16 cellular contexts compared by ENCODE assay signal in the genomic region with DNA sequence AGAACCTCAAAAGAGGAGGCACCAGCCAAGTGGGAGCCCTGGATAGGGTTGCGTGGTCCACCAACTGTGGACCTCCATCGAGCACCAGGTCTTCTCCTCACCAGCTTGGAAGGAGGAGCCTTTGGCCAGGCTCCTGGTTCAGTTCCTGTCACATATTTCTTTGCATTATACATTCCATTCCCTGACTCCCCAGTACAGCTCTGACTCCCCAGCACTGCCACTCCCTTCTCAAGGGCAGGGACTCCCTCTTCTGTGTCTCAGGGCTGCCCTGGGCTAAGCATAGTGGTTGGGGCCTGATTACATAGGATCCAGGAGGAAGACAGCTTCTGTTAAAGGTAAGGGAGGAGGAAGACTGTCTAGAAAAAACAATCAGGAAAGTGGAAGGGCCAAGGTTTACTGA.
DNase-seq lines count a peak whose midpoint lies in the region; ATAC-seq, FAIRE-seq and TF ChIP-seq lines count a peak whose summit lies in the region.
"Had no signal": no experiment of that assay in that cellular context is flagged by ENCODE, and none has a peak within 500 bp of the region (broad histone marks: within the 10 kb centered on the region; RNA-seq: fewer than 3 reads in every experiment).

No MANE protein-coding gene starts in this region.

- CTCF ChIA-PET in IMR-90 (lab: Yijun Ruan, JAX) = no interaction called here
- CTCF ChIA-PET in mammary epithelial cell (lab: Charles Lee; ENCODE audit: low non-redundant PET) = interaction anchor here (0.6 kb wide), 2 partner anchors 8 to 106 kb away, joined by 3 read pairs; no protein-coding TSS in a partner anchor
- CTCF ChIA-PET in HepG2 (lab: Yijun Ruan, JAX; ENCODE audit: low intra/inter-chr PET ratio, low total read pairs) = no interaction called here

- H2BK5ac ChIP-seq in IMR-90 (ENCODE audit: low read depth, low read length, poor library complexity, severe bottlenecking) = peak overlapping the region; percentile 47

- no peak for TF ChIP-seq EP300 in HepG2 (IDR thresholded peaks at IDR 0.05; ENCODE audit: low read depth in 2 of 2, low read length in 2 of 2)
- no peak for TF ChIP-seq EP300 in HepG2 (CRISPR knock-in tag; IDR thresholded peaks at IDR 0.05; ENCODE audit: borderline replicate concordance)

- FAIRE-seq in HepG2 (lab: Jason Lieb, UNC) = no peak

- peak overlapping the region; percentile 81 for H3K14ac ChIP-seq in IMR-90 (replicated peaks; ENCODE audit: low read depth, low read length)

- in situ Hi-C loops in IMR-90 (cut with MboI; ENCODE audit: low sequenced_read_pairs) = no loop called here
- in situ Hi-C loops in mammary epithelial cell (cut with MboI; ENCODE audit: low sequenced_read_pairs in 2 of 2) = no loop called here
- in situ Hi-C loops in HepG2 (cut with HindIII; ENCODE audit: extremely low pct_ligation_motif_present, low pct_unique_long_range_greater_than_20kb) = no loop called here

- H3K4me2 ChIP-seq in IMR-90 (ENCODE audit: low read depth, low read length) (no peak overlapping the region), mammary epithelial cell (ENCODE audit: insufficient read depth, low read depth, low read length) (no peak overlapping the region), HepG2 (ENCODE audit: low read depth, low read length) (peak overlapping the region; percentile 76)

- H4K8ac ChIP-seq in IMR-90 (ENCODE audit: low read depth in 2 of 2, low read length in 2 of 2) = peak overlapping the region; percentile 73 to 81

- TF ChIP-seq POLR2A in IMR-90 (IDR thresholded peaks at IDR 0.05; ENCODE audit: low read depth, low read length) (no peak), HepG2 (IDR thresholded peaks at IDR 0.05; ENCODE audit: insufficient read depth in 1 of 2, low read depth in 2 of 2, low read length in 2 of 2) (no peak)

- H2BK20ac ChIP-seq in IMR-90 (ENCODE audit: low read depth, low read length) = peak overlapping the region; percentile 47

- H3K9me3 ChIP-seq in IMR-90 (ENCODE audit: control insufficient read depth, insufficient read depth, low read length) (no peaks in the 10 kb centered on the region), mammary epithelial cell (replicated peaks; ENCODE audit: insufficient read depth, low read length) (no peaks in the 10 kb centered on the region), HepG2 (ENCODE audit: low read length) (no peaks in the 10 kb centered on the region)
- H3K9me3 ChIP-seq: Caco-2, Peyer's patch had no signal

- peak; percentile 61 for ATAC-seq in IMR-90 (ENCODE audit: low read depth)
- peak; percentile 13 for ATAC-seq in HepG2
- ATAC-seq in GM21717 (IDR thresholded peaks at IDR 0.05; ENCODE audit: unreplicated experiment) = no peak
- ATAC-seq in GM18873 (IDR thresholded peaks at IDR 0.05; ENCODE audit: low FRiP score, unreplicated experiment) = no peak
- ATAC-seq: effector memory CD8-positive, alpha-beta T cell; WTC11 had no signal

- peak overlapping the region; percentile 70 for H3K4ac ChIP-seq in IMR-90 (ENCODE audit: low read depth, low read length)

- H2AFZ ChIP-seq in IMR-90 (replicated peaks; ENCODE audit: low read length, poor library complexity) (peak overlapping the region; percentile 38), mammary epithelial cell (ENCODE audit: low read depth, low read length) (no peak overlapping the region), HepG2 (ENCODE audit: low read length) (no peak overlapping the region)

- DNase-seq in AG10803 (ENCODE audit: low read depth) (peak; percentile 36), IMR-90 (no peak), mammary epithelial cell (peak; percentile 45), HepG2 (ENCODE audit: low spot score) (no peak), NOMO-1 treated with DMSO at 0.1 percent for 48 hours (lab: John Stamatoyannopoulos, UW; ENCODE audit: unreplicated experiment) (no peak)
- DNase-seq in effector CD4-positive, alpha-beta T cell = no peak
- DNase-seq: activated CD4-positive, alpha-beta memory T cell treated with anti-CD3 and anti-CD28 coated beads, Interleukin-2, amount 10 ng/mL, durations not matched to agents 7 days and 5 days; activated T-cell treated with anti-CD3 and anti-CD28 coated beads, Interleukin-2, amount 50 U/mL, for 48 hours; effector memory CD8-positive, alpha-beta T cell; NCI-H1048; Peyer's patch; stimulated activated CD4-positive, alpha-beta T cell treated with anti-CD3 and anti-CD28 coated beads, Interleukin-2, amount 100 ng/mL, for 48 hours had no signal

- H3K4me3 ChIP-seq in AG10803 (ENCODE audit: low read length) (no peak overlapping the region), IMR-90 (ENCODE audit: insufficient read depth, low read depth, low read length) (no peak overlapping the region), mammary epithelial cell (replicated peaks in 1 of 3; ENCODE audit: insufficient read depth in 1 of 3, low read depth in 2 of 3, low read length in 3 of 3) (no peak overlapping the region), HepG2 (replicated peaks in 1 of 3; ENCODE audit: insufficient read depth in 1 of 3, low read depth in 2 of 3, low read length in 3 of 3) (peak overlapping the region in 1 of 3 experiments; percentile 56; a peak in 1 of 6 replicates)
- H3K4me3 ChIP-seq: Peyer's patch had no signal

- H4K5ac ChIP-seq in IMR-90 (ENCODE audit: low read depth, low read length) = peak overlapping the region; percentile 73; the same call in 1 of the 2 replicates

- dilution Hi-C loops in IMR-90 (cut with HindIII; ENCODE audit: low sequenced_read_pairs, unreplicated experiment) = no loop called here
- dilution Hi-C loops in mammary epithelial cell (cut with HindIII; ENCODE audit: low sequenced_read_pairs) = no loop called here

- POLR2A ChIA-PET in IMR-90 (lab: Charles Lee; ENCODE audit: unreplicated experiment) = no interaction called here
- POLR2A ChIA-PET in HepG2 (lab: Yijun Ruan, JAX) = no interaction called here

- no peak overlapping the region for H3K56ac ChIP-seq in IMR-90 (ENCODE audit: extremely low read depth, insufficient read depth, low read length)

- TF ChIP-seq RAD21 in IMR-90 (IDR thresholded peaks at IDR 0.05; ENCODE audit: low read length) (no peak), HepG2 (CRISPR knock-in tag; IDR thresholded peaks at IDR 0.05) (no peak)

- H3K79me1 ChIP-seq in IMR-90 (ENCODE audit: low read depth in 1 of 2, low read length in 2 of 2) = no peaks in the 10 kb centered on the region

- H2AK5ac ChIP-seq in IMR-90 (ENCODE audit: low read depth, low read length) = peak overlapping the region; percentile 95

- no peaks in the 10 kb centered on the region for H3K36me3 ChIP-seq in IMR-90 (ENCODE audit: control insufficient read depth, insufficient read depth, low read length)
- no peaks in the 10 kb centered on the region for H3K36me3 ChIP-seq in mammary epithelial cell (ENCODE audit: insufficient read depth, low read length)
- no peaks in the 10 kb centered on the region for H3K36me3 ChIP-seq in HepG2 (replicated peaks in 1 of 2; ENCODE audit: control insufficient read depth in 1 of 2, insufficient read depth in 2 of 2, low read length in 2 of 2)
- H3K36me3 ChIP-seq: Peyer's patch had no signal

- TF ChIP-seq CTCF in AG10803 (conservative IDR thresholded peaks at IDR 0.05; ENCODE audit: low read length) (no peak), IMR-90 (conservative IDR thresholded peaks at IDR 0.05; ENCODE audit: low read depth, low read length) (no peak), mammary epithelial cell (conservative IDR thresholded peaks at IDR 0.05 in 1 of 2, IDR thresholded peaks at IDR 0.05 in 1 of 2; ENCODE audit: extremely low read depth in 1 of 2, insufficient read depth in 1 of 2, low read depth in 1 of 2, low read length in 2 of 2) (no peak), HepG2 (CRISPR knock-in tag; IDR thresholded peaks at IDR 0.05) (no peak)

- H3K4me1 ChIP-seq in IMR-90 (ENCODE audit: control insufficient read depth, insufficient read depth, low read length) = peaks cover 28% of the 10 kb centered on the region
- H3K4me1 ChIP-seq in mammary epithelial cell (ENCODE audit: insufficient read depth, low read length) = peaks cover 63% of the 10 kb centered on the region
- H3K4me1 ChIP-seq in HepG2 (ENCODE audit: insufficient read depth, low read length) = peaks cover 43% of the 10 kb centered on the region
- H3K4me1 ChIP-seq: Peyer's patch had no signal

- peak overlapping the region; percentile 83 for H2BK120ac ChIP-seq in IMR-90 (ENCODE audit: low read depth, low read length)

- H2BK15ac ChIP-seq in IMR-90 (ENCODE audit: low read depth, low read length) = peak overlapping the region; percentile 86

- H4K20me1 ChIP-seq in IMR-90 (ENCODE audit: insufficient read depth, low read length) (no peaks in the 10 kb centered on the region), mammary epithelial cell (ENCODE audit: insufficient read depth, low read length) (no peaks in the 10 kb centered on the region), HepG2 (ENCODE audit: insufficient read depth, low read length) (no peaks in the 10 kb centered on the region)

- peak overlapping the region; percentile 89 for H4K91ac ChIP-seq in IMR-90 (ENCODE audit: insufficient read depth, low read depth, low read length)

- peak overlapping the region; percentile 58; the same call in 1 of the 2 replicates for H3K23ac ChIP-seq in IMR-90 (ENCODE audit: low read depth, low read length)

- BruUV-seq in IMR-90 (replicated peaks; lab: Mats Ljungman, UMichigan) (no TSS peak), mammary epithelial cell (replicated peaks; lab: Mats Ljungman, UMichigan) (no TSS peak), HepG2 (replicated peaks; lab: Mats Ljungman, UMichigan) (no TSS peak)

- no CpG with 5 or more reads among the region's 2 CpGs for WGBS in IMR-90 (ENCODE audit: extremely low coverage in 2 of 2, insufficient read length in 1 of 2), 2 experiments
- 97% methylated on average over 2 of the region's 2 CpGs for WGBS in mammary epithelial cell (ENCODE audit: low coverage, missing lambda C conversion rate)
- 53% methylated on average over 2 of the region's 2 CpGs for WGBS in HepG2 (ENCODE audit: low lambda C conversion rate)

- H2AK9ac ChIP-seq in IMR-90 (replicated peaks; ENCODE audit: low read depth, low read length, poor library complexity) = peak overlapping the region; percentile 31

- intact Hi-C loops in IMR-90 (cut with micrococcal nuclease) = no loop called here
- intact Hi-C loops in mammary epithelial cell (cut with micrococcal nuclease) = no loop called here
- intact Hi-C loops in HepG2 (cut with micrococcal nuclease; ENCODE audit: unreplicated experiment) = no loop called here

- H3K79me2 ChIP-seq in mammary epithelial cell (ENCODE audit: insufficient read depth, low read length) = no peaks in the 10 kb centered on the region
- H3K79me2 ChIP-seq in HepG2 (ENCODE audit: insufficient read depth, low read length) = no peaks in the 10 kb centered on the region

- H3K9ac ChIP-seq in IMR-90 (ENCODE audit: low read depth, low read length) (no peak overlapping the region), mammary epithelial cell (ENCODE audit: insufficient read depth, low read length) (no peak overlapping the region), HepG2 (ENCODE audit: insufficient read depth, low read depth, low read length) (no peak overlapping the region)

- H3K27ac ChIP-seq in IMR-90 (ENCODE audit: insufficient read depth, low read length) = 0 out of 2 replicates have a peak overlapping the region, but pooled peaks have one; percentile 12
- peak overlapping the region; percentile 93 for H3K27ac ChIP-seq in mammary epithelial cell (ENCODE audit: insufficient read depth, low read depth, low read length)
- peak overlapping the region; percentile 13 for H3K27ac ChIP-seq in HepG2 (ENCODE audit: extremely low read length, insufficient read depth, low read length)
- H3K27ac ChIP-seq: Peyer's patch had no signal

- H3K27me3 ChIP-seq in IMR-90 (ENCODE audit: control insufficient read depth, insufficient read depth, low read length) (no peaks in the 10 kb centered on the region), mammary epithelial cell (ENCODE audit: insufficient read depth, low read length) (no peaks in the 10 kb centered on the region), HepG2 (ENCODE audit: control insufficient read depth in 1 of 2, insufficient read depth in 2 of 2, low read length in 2 of 2) (peaks cover 1 to 13% of the 10 kb centered on the region in 2 experiments)
- H3K27me3 ChIP-seq: Peyer's patch had no signal

- H3K9me1 ChIP-seq in IMR-90 (ENCODE audit: insufficient read depth, low read length) = peaks cover 22% of the 10 kb centered on the region

- H3K18ac ChIP-seq in IMR-90 (ENCODE audit: low read depth, low read length) = peak overlapping the region; percentile 71; the same call in 1 of the 2 replicates

Comparison
In these comparisons a context has a peak if more than half of its experiments do, and no peak if none do; other contexts are left out.
1. DNase-seq: peak in AG10803 (single experiment) and mammary epithelial cell (single experiment); none in IMR-90 (single experiment), HepG2 (single experiment), NOMO-1 treated with DMSO at 0.1 percent for 48 hours (single experiment) and effector CD4-positive, alpha-beta T cell (single experiment).
2. ATAC-seq: peak in IMR-90 (single experiment) and HepG2 (single experiment); none in GM21717 (single experiment) and GM18873 (single experiment).
3. H3K27ac ChIP-seq: peak in every context shown above with its lines; median percentile 93 in mammary epithelial cell; 13 in HepG2; 12 in IMR-90.